In the genomic region with DNA sequence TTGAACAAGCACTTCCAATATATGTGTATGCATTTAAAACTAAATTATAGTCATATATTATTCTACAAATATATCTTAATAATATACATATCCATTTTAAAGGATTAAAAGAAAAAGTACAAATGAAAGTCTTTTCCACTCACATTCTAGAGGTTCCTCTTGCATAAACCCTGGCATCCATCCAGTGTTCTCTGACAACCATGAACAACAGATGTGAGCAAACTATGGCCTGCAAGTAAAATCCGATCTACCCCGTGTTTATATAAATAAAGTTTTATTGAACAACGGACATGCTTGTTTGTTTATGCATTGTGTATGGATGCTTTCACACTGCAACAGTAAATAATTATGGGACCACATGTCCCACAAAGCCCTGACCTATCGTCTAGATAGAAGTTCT, we compare ENCODE assay signal across 23 cellular contexts.
"Had no signal": no experiment of that assay in that cellular context is flagged by ENCODE, and none has a peak within 500 bp of the region (broad histone marks: within the 10 kb centered on the region; RNA-seq: fewer than 3 reads in every experiment).

No MANE protein-coding gene starts in this region.

- H3K27ac Mint-ChIP-seq: activated CD4-positive, alpha-beta memory T cell treated with anti-CD3 and anti-CD28 coated beads for 36 hours; activated CD4-positive, alpha-beta T cell treated with anti-CD3 and anti-CD28 coated beads for 36 hours; activated naive CD4-positive, alpha-beta T cell treated with anti-CD3 and anti-CD28 coated beads, Interleukin-2, amount 50 U/mL, for 72 hours; activated T-helper 1 cell treated with anti-CD3 and anti-CD28 coated beads, Interleukin-12 subunit alpha, Interleukin-12 subunit beta, Interleukin-2, Interleukin-4 antibody, amounts not matched to agents 30 ng/mL and 10 ng/mL and 1 ng/mL, durations not matched to agents 14 hours and 24 hours and 36 hours; endodermal cell; naive B cell; neural progenitor cell; stimulated activated naive CD8-positive, alpha-beta T cell treated with anti-CD3 and anti-CD28 coated beads, Interleukin-15, amount 100 ng/mL, for 72 hours had no signal

- H3K9me3 Mint-ChIP-seq: activated CD4-positive, alpha-beta memory T cell treated with anti-CD3 and anti-CD28 coated beads for 36 hours; activated T-helper 1 cell treated with anti-CD3 and anti-CD28 coated beads, Interleukin-12 subunit alpha, Interleukin-12 subunit beta, Interleukin-2, Interleukin-4 antibody, amounts not matched to agents 30 ng/mL and 10 ng/mL and 1 ng/mL, durations not matched to agents 14 hours and 24 hours and 36 hours; endodermal cell; neural progenitor cell had no signal

- H3K36me3 Mint-ChIP-seq: activated CD4-positive, alpha-beta memory T cell treated with anti-CD3 and anti-CD28 coated beads for 36 hours; activated naive CD4-positive, alpha-beta T cell treated with anti-CD3 and anti-CD28 coated beads, Interleukin-2, amount 50 U/mL, for 72 hours; naive B cell; neural progenitor cell had no signal

- H3K4me3 ChIP-seq: adrenal gland, dorsolateral prefrontal cortex, mucosa of descending colon, neural progenitor cell, prostate gland, skin epidermis, suprapubic skin, transverse colon, vagina had no signal

- H3K4me3 Mint-ChIP-seq: activated CD4-positive, alpha-beta memory T cell treated with anti-CD3 and anti-CD28 coated beads for 36 hours; activated CD4-positive, alpha-beta T cell treated with anti-CD3 and anti-CD28 coated beads for 36 hours; activated T-helper 1 cell treated with anti-CD3 and anti-CD28 coated beads, Interleukin-12 subunit alpha, Interleukin-12 subunit beta, Interleukin-2, Interleukin-4 antibody, amounts not matched to agents 30 ng/mL and 10 ng/mL and 1 ng/mL, durations not matched to agents 14 hours and 24 hours and 36 hours; endodermal cell; naive B cell; neural progenitor cell; stimulated activated naive CD8-positive, alpha-beta T cell treated with anti-CD3 and anti-CD28 coated beads, Interleukin-15, amount 100 ng/mL, for 72 hours had no signal

- H3K4me1 Mint-ChIP-seq: activated CD4-positive, alpha-beta T cell treated with anti-CD3 and anti-CD28 coated beads for 36 hours; naive B cell; neural progenitor cell; stimulated activated naive CD8-positive, alpha-beta T cell treated with anti-CD3 and anti-CD28 coated beads, Interleukin-15, amount 100 ng/mL, for 72 hours had no signal

- H3K27me3 Mint-ChIP-seq: activated CD4-positive, alpha-beta memory T cell treated with anti-CD3 and anti-CD28 coated beads for 36 hours; activated CD4-positive, alpha-beta T cell treated with anti-CD3 and anti-CD28 coated beads for 36 hours; naive B cell; stimulated activated naive CD8-positive, alpha-beta T cell treated with anti-CD3 and anti-CD28 coated beads, Interleukin-15, amount 100 ng/mL, for 72 hours had no signal

- ATAC-seq: activated CD4-positive, alpha-beta T cell treated with anti-CD3 and anti-CD28 coated beads for 36 hours; activated naive CD4-positive, alpha-beta T cell treated with anti-CD3 and anti-CD28 coated beads, Interleukin-2, amount 50 U/mL, for 72 hours; left ventricle myocardium superior; mucosa of descending colon; right cardiac atrium; stimulated activated naive CD8-positive, alpha-beta T cell treated with anti-CD3 and anti-CD28 coated beads, Interleukin-15, amount 100 ng/mL, for 72 hours had no signal

- DNase-seq: activated CD4-positive, alpha-beta memory T cell treated with anti-CD3 and anti-CD28 coated beads for 36 hours; activated CD4-positive, alpha-beta T cell treated with anti-CD3 and anti-CD28 coated beads for 36 hours; activated gamma-delta T cell treated with Interleukin-2 at 50 U/mL for 16 hours; activated T-cell treated with anti-CD3 and anti-CD28 coated beads for 4 hours; adrenal gland; dorsolateral prefrontal cortex; endodermal cell; head of caudate nucleus; left ventricle myocardium superior; mucosa of descending colon; naive B cell; right cardiac atrium; stimulated activated CD4-positive, alpha-beta T cell treated with anti-CD3 and anti-CD28 coated beads, Interleukin-15, amount 100 ng/mL, for 24 hours; stimulated activated CD4-positive, alpha-beta T cell treated with anti-CD3 and anti-CD28 coated beads, Interleukin-2, amount 100 ng/mL, for 48 hours; stimulated activated naive CD8-positive, alpha-beta T cell treated with anti-CD3 and anti-CD28 coated beads, Interleukin-15, amount 100 ng/mL, for 72 hours; transverse colon had no signal
